ENCODE assay signal across 8 cellular contexts in the genomic region with DNA sequence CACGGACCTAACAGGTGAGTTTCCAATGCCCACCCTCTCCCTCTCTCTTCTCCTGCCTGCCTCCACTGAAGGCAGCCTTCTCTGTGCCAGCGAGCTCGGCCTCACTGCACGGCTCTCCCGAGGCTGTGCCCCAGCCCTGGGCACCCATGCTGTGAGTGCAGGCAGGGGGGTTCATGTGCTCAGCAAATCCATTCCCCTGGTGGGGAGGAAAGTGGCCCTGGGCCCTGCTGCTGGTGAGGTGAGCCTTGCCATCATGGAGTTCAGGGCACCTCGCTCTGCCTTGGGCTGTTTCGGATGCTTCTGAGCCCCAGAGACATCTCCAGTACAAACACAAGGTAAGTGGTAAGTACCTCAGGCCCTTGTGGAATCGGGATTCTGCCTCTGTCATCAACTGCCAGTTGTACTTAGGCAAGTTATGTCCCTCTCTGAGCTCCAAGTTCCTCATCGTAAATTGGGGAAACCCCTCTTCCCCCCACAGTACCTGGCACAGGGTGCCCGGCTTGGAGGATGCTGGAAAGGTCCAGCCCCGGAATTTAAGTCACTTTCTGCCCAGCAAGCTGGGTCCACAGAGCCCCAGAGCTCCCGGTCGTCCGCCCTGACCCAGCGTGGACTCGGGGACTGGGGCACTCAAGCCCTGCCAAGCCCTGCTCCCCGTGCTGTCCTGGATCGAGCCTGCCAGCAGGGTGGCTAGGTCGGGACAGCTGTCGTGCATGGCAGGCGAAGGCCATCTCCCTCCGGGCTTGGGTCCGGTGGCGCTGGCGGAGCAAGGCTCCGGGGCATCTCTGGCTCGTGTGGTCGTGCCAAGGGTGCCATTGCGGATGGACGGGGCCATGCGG. TPM values are rescaled to one million over a fixed set of nuclear protein-coding genes. Genes with fewer than 3 reads are reported as not detected.
DNase-seq lines count a peak whose midpoint lies in the region; ATAC-seq and TF ChIP-seq lines count a peak whose summit lies in the region.

No MANE protein-coding gene starts in this region.

- intact Hi-C loops in A673 (cut with micrococcal nuclease; ENCODE audit: unreplicated experiment) = loop anchor here (10.0 kb wide), 1 partner anchor 262 kb away; the partner anchor contains the start of gene SEC14L5

- H4K91ac ChIP-seq in trophoblast cell (ENCODE audit: low read depth, low read length) = no peak overlapping the region

- no TSS peak for BruUV-seq in A673 (replicated peaks; lab: Mats Ljungman, UMichigan)

- H3K79me2 ChIP-seq in trophoblast cell (ENCODE audit: control insufficient read depth, insufficient read depth, low read length, poor library complexity) = peaks cover 6% of the 10 kb centered on the region

- DNase-seq in A673 (ENCODE audit: low spot score) (no peak), WERI-Rb-1 (no peak), glutamatergic neuron (no peak), trophoblast cell (peak in 1 of 2 donors; percentile 21), NCI-H146 treated with DMSO at 0.1 percent for 48 hours (lab: John Stamatoyannopoulos, UW; ENCODE audit: unreplicated experiment) (no peak), NCI-H1694 treated with DMSO at 0.1 percent for 48 hours (lab: John Stamatoyannopoulos, UW) (no peak)

- H2BK5ac ChIP-seq in trophoblast cell (ENCODE audit: low read depth, low read length, poor library complexity) = no peak overlapping the region

- H3K27ac Mint-ChIP-seq in glutamatergic neuron (ENCODE audit: unreplicated experiment) = peak overlapping the region; percentile 64

- H3K4me1 ChIP-seq in A673 (ENCODE audit: insufficient read depth, low read length, poor library complexity, severe bottlenecking) (peaks cover 4% of the 10 kb centered on the region), trophoblast cell (ENCODE audit: control insufficient read depth in 1 of 2, insufficient read depth in 2 of 2, low read length in 2 of 2) (peaks cover 3 to 12% of the 10 kb centered on the region in 2 experiments)

- peak overlapping the region; percentile 28 for H2AFZ ChIP-seq in trophoblast cell (ENCODE audit: insufficient read depth, low read length, poor library complexity)

- no peak overlapping the region for H3K23ac ChIP-seq in trophoblast cell (ENCODE audit: low read length)

- peaks cover 7% of the 10 kb centered on the region for H3K79me1 ChIP-seq in trophoblast cell (ENCODE audit: low read length)

- peaks cover 4% of the 10 kb centered on the region for H3K4me1 Mint-ChIP-seq in glutamatergic neuron (ENCODE audit: low read depth, unreplicated experiment)

- H2BK120ac ChIP-seq in trophoblast cell (ENCODE audit: insufficient read depth, low read length, poor library complexity) = no peak overlapping the region

- H3K9me3 ChIP-seq in A673 (ENCODE audit: low read depth, low read length, poor library complexity, severe bottlenecking) = no peaks in the 10 kb centered on the region
- H3K9me3 ChIP-seq in WERI-Rb-1 (ENCODE audit: severe bottlenecking) = no peaks in the 10 kb centered on the region
- H3K9me3 ChIP-seq in trophoblast cell (ENCODE audit: insufficient read depth, low read depth, low read length) = peaks cover 5% of the 10 kb centered on the region

- POLR2A ChIA-PET in A673 (lab: Charles Lee; ENCODE audit: low non-redundant PET) = no interaction called here

- H3K27ac ChIP-seq in A673 (ENCODE audit: low read depth, low read length, poor library complexity, severe bottlenecking) = peak overlapping the region; percentile 62
- H3K27ac ChIP-seq in WERI-Rb-1 = peak overlapping the region; percentile 69
- H3K27ac ChIP-seq in trophoblast cell (ENCODE audit: low read depth, low read length) = no peak overlapping the region

- WGBS in trophoblast cell (ENCODE audit: extremely low coverage, insufficient coverage, insufficient read length) = no CpG with 5 or more reads among the region's 31 CpGs

- ATAC-seq in GM19035 (IDR thresholded peaks at IDR 0.05; ENCODE audit: unreplicated experiment) (peak; percentile 16), HG03280 (IDR thresholded peaks at IDR 0.05; ENCODE audit: unreplicated experiment) (peak; percentile 8)

- peak overlapping the region; percentile 14 for H3K14ac ChIP-seq in trophoblast cell (ENCODE audit: low read length)

- H3K36me3 Mint-ChIP-seq in glutamatergic neuron (ENCODE audit: unreplicated experiment) = no peaks in the 10 kb centered on the region

- peak overlapping the region; percentile 89 for H3K4me3 ChIP-seq in A673 (ENCODE audit: low read depth, low read length, poor library complexity, severe bottlenecking)
- peak overlapping the region; percentile 47 for H3K4me3 ChIP-seq in WERI-Rb-1 (ENCODE audit: low read depth, low read length)
- peak overlapping the region; percentile 70 for H3K4me3 ChIP-seq in trophoblast cell (ENCODE audit: low read depth, low read length)

- peak overlapping the region; percentile 91 for H3K4me2 ChIP-seq in trophoblast cell (ENCODE audit: low read length)

- H3K9ac ChIP-seq in trophoblast cell (ENCODE audit: low read length) = peak overlapping the region; percentile 75

- no peak overlapping the region for H2AK5ac ChIP-seq in trophoblast cell (ENCODE audit: low read length)

- no peak overlapping the region for H2BK12ac ChIP-seq in trophoblast cell (ENCODE audit: low read length)

- H3K4ac ChIP-seq in trophoblast cell (ENCODE audit: low read depth, low read length) = no peak overlapping the region

- H4K12ac ChIP-seq in trophoblast cell (ENCODE audit: low read depth, low read length) = peak overlapping the region; percentile 6

- H3K4me3 Mint-ChIP-seq in glutamatergic neuron (ENCODE audit: unreplicated experiment) = peak overlapping the region; percentile 70

- peaks cover 9% of the 10 kb centered on the region for H3K9me3 Mint-ChIP-seq in glutamatergic neuron (ENCODE audit: unreplicated experiment)

- CTCF ChIA-PET in A673 (lab: Charles Lee) = no interaction called here

- H3K27me3 ChIP-seq in A673 (replicated peaks; ENCODE audit: insufficient read depth, low read depth, low read length, poor library complexity) (no peaks in the 10 kb centered on the region), WERI-Rb-1 (ENCODE audit: insufficient read depth, low read depth, severe bottlenecking) (no peaks in the 10 kb centered on the region), trophoblast cell (ENCODE audit: insufficient read depth, low read length) (no peaks in the 10 kb centered on the region)

- TF ChIP-seq CTCF in A673 (conservative IDR thresholded peaks at IDR 0.05; ENCODE audit: low read depth, low read length) = no peak
- TF ChIP-seq CTCF in WERI-Rb-1 (IDR thresholded peaks at IDR 0.05; ENCODE audit: low read depth, low read length) = no peak
- TF ChIP-seq CTCF in glutamatergic neuron (IDR thresholded peaks at IDR 0.05; ENCODE audit: partially characterized antibody, unreplicated experiment) = no peak

- H3K36me3 ChIP-seq in A673 (ENCODE audit: insufficient read depth, low read length, poor library complexity, severe bottlenecking) (peaks cover 7% of the 10 kb centered on the region), WERI-Rb-1 (peaks cover 39% of the 10 kb centered on the region), trophoblast cell (ENCODE audit: control insufficient read depth in 1 of 2, insufficient read depth in 2 of 2, low read length in 2 of 2) (peaks cover 51 to 55% of the 10 kb centered on the region in 2 experiments)

- peaks cover 16% of the 10 kb centered on the region for H3K27me3 Mint-ChIP-seq in glutamatergic neuron (ENCODE audit: unreplicated experiment)

- H3K18ac ChIP-seq in trophoblast cell (ENCODE audit: low read length) = no peak overlapping the region

- peak overlapping the region; percentile 20 for H4K8ac ChIP-seq in trophoblast cell (ENCODE audit: low read depth, low read length)

RNA-seq across cellular contexts. Expression of gene NUDT16L1, which starts 0.7 kb away (rescaled TPM):
- total RNA-seq in A673 (2021) (29.7 and 33.8 TPM in 2 replicates), glutamatergic neuron (ENCODE audit: unreplicated experiment) (34.3 TPM)
- 21.1 and 21.4 TPM in 2 replicates for polyA plus RNA-seq in trophoblast cell (2013)

RNA-seq across cellular contexts. Expression of gene ANKS3, which starts 41.4 kb away (rescaled TPM):
- total RNA-seq in A673 (2021) (26.9 and 30.3 TPM in 2 replicates), glutamatergic neuron (ENCODE audit: unreplicated experiment) (43.5 TPM)
- polyA plus RNA-seq in trophoblast cell (2013) = 6.5 and 6.6 TPM in 2 replicates

RNA-seq across cellular contexts. Expression of gene DNAAF8, which starts 41.7 kb away (rescaled TPM):
- total RNA-seq in A673 (2021) = 0.15 and 0.72 TPM in 2 replicates
- 0.59 TPM for total RNA-seq in glutamatergic neuron (ENCODE audit: unreplicated experiment)
- polyA plus RNA-seq in trophoblast cell (2013) = 0.42 and 0.55 TPM in 2 replicates
